17 cellular contexts compared by ENCODE assay signal in the genomic region with DNA sequence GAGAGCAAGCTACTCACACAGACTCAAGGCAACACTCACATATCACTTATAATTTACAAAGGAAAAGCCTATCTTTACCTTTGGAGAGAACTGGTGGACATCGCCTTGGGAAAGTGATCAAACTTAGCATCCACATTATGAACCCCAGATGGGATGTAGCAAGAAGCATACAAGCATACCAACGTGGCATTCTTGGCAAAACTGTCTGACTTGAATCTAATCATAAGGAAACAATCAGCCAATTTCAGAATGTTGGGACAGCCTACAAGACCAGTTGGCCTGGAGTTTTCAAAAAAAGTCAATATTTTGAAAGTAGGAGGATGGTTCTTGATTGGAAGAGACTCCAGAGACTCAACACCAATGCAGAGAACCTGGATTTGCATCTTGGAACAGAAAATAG.
DNase-seq lines count a peak whose midpoint lies in the region; ATAC-seq and TF ChIP-seq lines count a peak whose summit lies in the region.
"Had no signal": no experiment of that assay in that cellular context is flagged by ENCODE, and none has a peak within 500 bp of the region (broad histone marks: within the 10 kb centered on the region; RNA-seq: fewer than 3 reads in every experiment).

No MANE protein-coding gene starts in this region.

- H3K9ac ChIP-seq in adipocyte (ENCODE audit: low read length) = peak overlapping the region; percentile 41

- TF ChIP-seq EP300 in tibial nerve (IDR thresholded peaks at IDR 0.05) = no peak

- H3K27ac ChIP-seq in lower lobe of right lung = no peak overlapping the region
- no peak overlapping the region for H3K27ac ChIP-seq in tibial nerve
- H3K27ac ChIP-seq: HL-60 had no signal

- 41 to 49% methylated on average over 2 of the region's 2 CpGs for WGBS in tibial nerve, 2 donors

- H3K27me3 ChIP-seq in adipocyte (replicated peaks; ENCODE audit: control insufficient read depth, insufficient read depth, low read length) (no peaks in the 10 kb centered on the region), lower lobe of right lung (ENCODE audit: low read depth) (no peaks in the 10 kb centered on the region), tibial nerve (no peaks in the 10 kb centered on the region)

- no peak for ATAC-seq in lower lobe of right lung
- no peak for ATAC-seq in HG02840 (IDR thresholded peaks at IDR 0.05; ENCODE audit: low FRiP score, unreplicated experiment)
- ATAC-seq: K562 had no signal

- H3K4me3 ChIP-seq in AG09309 (ENCODE audit: control insufficient read depth, low read depth, low read length) (no peak overlapping the region), adipocyte (ENCODE audit: low read length) (no peak overlapping the region), foreskin fibroblast (ENCODE audit: low read depth in 1 of 2, low read length in 2 of 2) (no peak overlapping the region), lower lobe of right lung (no peak overlapping the region), tibial nerve (no peak overlapping the region)
- H3K4me3 ChIP-seq: HAP-1, K562 had no signal

- no peaks in the 10 kb centered on the region for H3K36me3 ChIP-seq in adipocyte (ENCODE audit: control insufficient read depth, insufficient read depth, low read length, severe bottlenecking)
- H3K36me3 ChIP-seq in lower lobe of right lung = no peaks in the 10 kb centered on the region
- H3K36me3 ChIP-seq in tibial nerve = no peaks in the 10 kb centered on the region
- H3K36me3 ChIP-seq: HAP-1 had no signal

- DNase-seq in AG09309 (ENCODE audit: low read depth) (peak; percentile 87), GM04504 (ENCODE audit: low read depth) (peak; percentile 90), adipocyte (ENCODE audit: low read depth) (peak; percentile 86), foreskin fibroblast (peak; percentile 80 to 93), lower lobe of right lung (no peak), tibial nerve (ENCODE audit: low spot score in 2 of 2) (no peak), NCI-H1436 treated with DMSO at 0.1 percent for 48 hours (lab: John Stamatoyannopoulos, UW) (no peak)
- DNase-seq: Calu3; CD4-positive, alpha-beta T cell; NCI-H187 treated with DMSO at 0.1 percent for 48 hours; NCI-H446 treated with DMSO at 0.1 percent for 48 hours; OCI-M1; SW 1271 had no signal

- intact Hi-C loops in lower lobe of right lung (cut with DNase I) = no loop called here

- H3K4me1 ChIP-seq in adipocyte (ENCODE audit: control insufficient read depth, insufficient read depth, low read length) (peaks cover 27% of the 10 kb centered on the region), lower lobe of right lung (no peaks in the 10 kb centered on the region), tibial nerve (no peaks in the 10 kb centered on the region)
- H3K4me1 ChIP-seq: HAP-1 had no signal

- no peak for TF ChIP-seq CTCF in AG09309 (IDR thresholded peaks at IDR 0.05; ENCODE audit: control insufficient read depth, insufficient read depth, low read depth, low read length, missing control alignments)
- no peak for TF ChIP-seq CTCF in foreskin fibroblast (IDR thresholded peaks at IDR 0.05; ENCODE audit: low read depth, low read length)
- no peak for TF ChIP-seq CTCF in lower lobe of right lung (IDR thresholded peaks at IDR 0.05)
- TF ChIP-seq CTCF in tibial nerve (IDR thresholded peaks at IDR 0.05) = no peak

- H3K9me3 ChIP-seq in adipocyte (ENCODE audit: control insufficient read depth, low read length) (no peaks in the 10 kb centered on the region), lower lobe of right lung (no peaks in the 10 kb centered on the region), tibial nerve (no peaks in the 10 kb centered on the region)
- H3K9me3 ChIP-seq: HAP-1 had no signal

- TF ChIP-seq POLR2A in tibial nerve (IDR thresholded peaks at IDR 0.05) = no peak

Comparison
In these comparisons a context has a peak if more than half of its experiments do, and no peak if none do; other contexts are left out.
1. DNase-seq: peak in AG09309 (single experiment), GM04504 (single experiment), adipocyte (single experiment) and foreskin fibroblast (2 of 2); none in lower lobe of right lung (single experiment), tibial nerve (0 of 2) and NCI-H1436 treated with DMSO at 0.1 percent for 48 hours (single experiment).